In genomic region chr1:50487725-50488124, GRCh38 we compare ENCODE assay signal across 9 cellular contexts.
"Had no signal": no experiment of that assay in that cellular context is flagged by ENCODE, and none has a peak within 500 bp of the region (broad histone marks: within the 10 kb centered on the region; RNA-seq: fewer than 3 reads in every experiment).

No MANE protein-coding gene starts in this region.

- H3K27me3 Mint-ChIP-seq: IgD-negative memory B cell had no signal

- H3K9me3 Mint-ChIP-seq: GM23338, H9 had no signal

- DNase-seq: H9, HCEC 1CT, KBM-7 had no signal

- H3K4me2 ChIP-seq: GM23338, KMS-11 had no signal

- H3K4me1 Mint-ChIP-seq: GM23338, H9 had no signal

- H2AFZ ChIP-seq: GM23338 had no signal

- ATAC-seq: GM23338 had no signal

- H3K4me3 Mint-ChIP-seq: GM23338, H9, IgD-negative memory B cell had no signal

- H3K27ac Mint-ChIP-seq: GM23338, H9, IgD-negative memory B cell had no signal

- H3K27ac ChIP-seq: HL-60, KMS-11 had no signal

- FAIRE-seq: H1, H54 had no signal

- H3K9ac ChIP-seq: KMS-11 had no signal

- H3K4me3 ChIP-seq: GM23338 had no signal
